Comparison of ENCODE assay signal across 12 cellular contexts in the genomic region with DNA sequence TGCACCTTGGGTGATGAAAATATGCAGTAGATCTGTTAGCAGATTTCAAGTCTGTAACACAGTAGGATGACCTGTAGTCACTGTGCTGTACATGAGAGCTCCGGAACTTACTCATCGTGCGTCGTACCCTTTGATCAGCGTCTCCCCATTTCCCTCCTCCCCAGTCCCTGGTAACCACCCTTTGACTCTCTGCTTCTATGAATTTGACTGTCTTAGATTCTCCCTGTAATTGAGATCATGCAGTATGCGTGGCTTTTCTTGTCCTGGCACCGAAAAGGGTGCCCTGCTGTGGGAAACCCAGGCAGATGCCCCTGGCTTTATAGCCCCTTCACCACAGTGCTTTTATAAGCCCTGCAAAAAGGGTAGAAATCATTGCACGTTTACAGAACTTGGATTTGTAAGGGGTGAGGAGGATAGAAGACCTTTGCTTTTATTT. TPM values are rescaled to one million over a fixed set of nuclear protein-coding genes. Genes with fewer than 3 reads are reported as not detected.
A peak's percentile ranks its signal among the peaks of the same experiment; 100 is the strongest.
DNase-seq lines count a peak whose midpoint lies in the region; ATAC-seq and TF ChIP-seq lines count a peak whose summit lies in the region.
"Had no signal": no experiment of that assay in that cellular context is flagged by ENCODE, and none has a peak within 500 bp of the region (broad histone marks: within the 10 kb centered on the region; RNA-seq: fewer than 3 reads in every experiment).

No MANE protein-coding gene starts in this region.

- no peaks in the 10 kb centered on the region for H3K27me3 Mint-ChIP-seq in CD4-positive, CD25-positive, alpha-beta regulatory T cell
- no peaks in the 10 kb centered on the region for H3K27me3 Mint-ChIP-seq in T-helper 2 cell treated with Interferon-gamma antibody and Interleukin-4, amounts not matched to agents 5 μg/mL and 100 μg/mL, for 36 hours (ENCODE audit: low read depth)
- no peaks in the 10 kb centered on the region for H3K27me3 Mint-ChIP-seq in activated naive CD8-positive, alpha-beta T cell treated with anti-CD3 and anti-CD28 coated beads, Interleukin-2, amount 10 ng/mL, durations not matched to agents 7 days and 5 days

- H3K36me3 ChIP-seq in CD4-positive, CD25-positive, alpha-beta regulatory T cell (ENCODE audit: control insufficient read depth, insufficient read depth, low read length): peaks cover 31% of the 10 kb centered on the region
- peaks cover 18% of the 10 kb centered on the region for H3K36me3 ChIP-seq in BE2C

- H3K27ac Mint-ChIP-seq in CD4-positive, CD25-positive, alpha-beta regulatory T cell: peak overlapping the region; percentile 90 to 95 (median 93)
- H3K27ac Mint-ChIP-seq in T-helper 2 cell treated with Interferon-gamma antibody and Interleukin-4, amounts not matched to agents 5 μg/mL and 100 μg/mL, for 36 hours: peak overlapping the region; percentile 88
- no peak overlapping the region for H3K27ac Mint-ChIP-seq in activated naive CD8-positive, alpha-beta T cell treated with anti-CD3 and anti-CD28 coated beads, Interleukin-2, amount 10 ng/mL, durations not matched to agents 7 days and 5 days

- H3K9me3 Mint-ChIP-seq in CD4-positive, CD25-positive, alpha-beta regulatory T cell: no peaks in the 10 kb centered on the region
- H3K9me3 Mint-ChIP-seq in T-helper 2 cell treated with Interferon-gamma antibody and Interleukin-4, amounts not matched to agents 5 μg/mL and 100 μg/mL, for 36 hours: peaks cover 5% of the 10 kb centered on the region
- no peaks in the 10 kb centered on the region for H3K9me3 Mint-ChIP-seq in activated naive CD8-positive, alpha-beta T cell treated with anti-CD3 and anti-CD28 coated beads, Interleukin-2, amount 10 ng/mL, durations not matched to agents 7 days and 5 days

- ATAC-seq in CD4-positive, CD25-positive, alpha-beta regulatory T cell (ENCODE audit: low read depth in 2 of 2): peak; percentile 93
- ATAC-seq in GM21737 (IDR thresholded peaks at IDR 0.05; ENCODE audit: unreplicated experiment): peak; percentile 39
- ATAC-seq in activated naive CD8-positive, alpha-beta T cell treated with anti-CD3 and anti-CD28 coated beads, Interleukin-2, amount 10 ng/mL, durations not matched to agents 7 days and 5 days (ENCODE audit: low read depth): peak; percentile 53

- H3K27me3 ChIP-seq in CD4-positive, CD25-positive, alpha-beta regulatory T cell (ENCODE audit: control insufficient read depth, insufficient read depth, low read length): no peaks in the 10 kb centered on the region
- H3K27me3 ChIP-seq in BE2C: no peaks in the 10 kb centered on the region
- H3K27me3 ChIP-seq: foreskin keratinocyte, upper lobe of right lung had no signal

- peak overlapping the region; percentile 1 to 79 (median 46) for H3K4me3 Mint-ChIP-seq in CD4-positive, CD25-positive, alpha-beta regulatory T cell
- H3K4me3 Mint-ChIP-seq in T-helper 2 cell treated with Interferon-gamma antibody and Interleukin-4, amounts not matched to agents 5 μg/mL and 100 μg/mL, for 36 hours: peak overlapping the region; percentile 76
- H3K4me3 Mint-ChIP-seq in activated naive CD8-positive, alpha-beta T cell treated with anti-CD3 and anti-CD28 coated beads, Interleukin-2, amount 10 ng/mL, durations not matched to agents 7 days and 5 days: no peak overlapping the region

- no peaks in the 10 kb centered on the region for H3K9me3 ChIP-seq in CD4-positive, CD25-positive, alpha-beta regulatory T cell (ENCODE audit: control insufficient read depth in 2 of 2, low read length in 2 of 2)
- H3K9me3 ChIP-seq in BE2C: no peaks in the 10 kb centered on the region
- H3K9me3 ChIP-seq: upper lobe of right lung had no signal

- peaks cover 21% of the 10 kb centered on the region for H3K36me3 Mint-ChIP-seq in CD4-positive, CD25-positive, alpha-beta regulatory T cell
- peaks cover 41% of the 10 kb centered on the region for H3K36me3 Mint-ChIP-seq in T-helper 2 cell treated with Interferon-gamma antibody and Interleukin-4, amounts not matched to agents 5 μg/mL and 100 μg/mL, for 36 hours (ENCODE audit: low read depth)
- peaks cover 42% of the 10 kb centered on the region for H3K36me3 Mint-ChIP-seq in activated naive CD8-positive, alpha-beta T cell treated with anti-CD3 and anti-CD28 coated beads, Interleukin-2, amount 10 ng/mL, durations not matched to agents 7 days and 5 days

- POLR2A ChIA-PET in activated naive CD8-positive, alpha-beta T cell treated with anti-CD3 and anti-CD28 coated beads, Interleukin-2, amount 10 ng/mL, durations not matched to agents 7 days and 5 days (lab: Charles Lee): interaction anchor here (0.5 to 3.7 kb wide), 3 partner anchors 80 to 291 kb away, joined by 3 to 32 read pairs (median 10); a partner anchor contains a TSS

- peak; percentile 62 to 92 (median 71) for DNase-seq in CD4-positive, CD25-positive, alpha-beta regulatory T cell
- peak; percentile 83 for DNase-seq in T-helper 2 cell treated with Interferon-gamma antibody and Interleukin-4, amounts not matched to agents 5 μg/mL and 100 μg/mL, for 36 hours (ENCODE audit: low spot score)
- no peak for DNase-seq in activated naive CD8-positive, alpha-beta T cell treated with anti-CD3 and anti-CD28 coated beads, Interleukin-2, amount 10 ng/mL, durations not matched to agents 7 days and 5 days
- DNase-seq in BE2C (no peak), DMS114 treated with DMSO at 0.1 percent for 48 hours (lab: John Stamatoyannopoulos, UW; ENCODE audit: unreplicated experiment) (no peak), NCI-H82 treated with DMSO at 0.1 percent for 48 hours (lab: John Stamatoyannopoulos, UW; ENCODE audit: unreplicated experiment) (no peak), NCI-H2029 treated with DMSO at 0.1 percent for 48 hours (lab: John Stamatoyannopoulos, UW) (no peak)
- DNase-seq: foreskin keratinocyte, NCI-H2081 treated with DMSO at 0.1 percent for 48 hours, upper lobe of right lung had no signal

- peaks cover 14 to 33% (median 28%) of the 10 kb centered on the region in 4 donors for H3K4me1 Mint-ChIP-seq in CD4-positive, CD25-positive, alpha-beta regulatory T cell
- peaks cover 79% of the 10 kb centered on the region for H3K4me1 Mint-ChIP-seq in T-helper 2 cell treated with Interferon-gamma antibody and Interleukin-4, amounts not matched to agents 5 μg/mL and 100 μg/mL, for 36 hours (ENCODE audit: low read depth)
- H3K4me1 Mint-ChIP-seq in activated naive CD8-positive, alpha-beta T cell treated with anti-CD3 and anti-CD28 coated beads, Interleukin-2, amount 10 ng/mL, durations not matched to agents 7 days and 5 days: peaks cover 49% of the 10 kb centered on the region

- TF ChIP-seq CTCF in BE2C (IDR thresholded peaks at IDR 0.05; ENCODE audit: low read depth, low read length): no peak

- peak overlapping the region; percentile 84 for H3K27ac ChIP-seq in CD4-positive, CD25-positive, alpha-beta regulatory T cell (ENCODE audit: insufficient read depth, low read length, poor library complexity, severe bottlenecking)
- H3K27ac ChIP-seq: foreskin keratinocyte, parathyroid adenoma, upper lobe of right lung had no signal

- H3K4me1 ChIP-seq in CD4-positive, CD25-positive, alpha-beta regulatory T cell (ENCODE audit: control insufficient read depth, insufficient read depth, low read length, poor library complexity, severe bottlenecking): peaks cover 23% of the 10 kb centered on the region
- H3K4me1 ChIP-seq in BE2C: peaks cover 6% of the 10 kb centered on the region; the same call in 1 of the 2 replicates

- H3K4me3 ChIP-seq in CD4-positive, CD25-positive, alpha-beta regulatory T cell (ENCODE audit: low read depth, low read length): peak overlapping the region; percentile 66
- no peak overlapping the region for H3K4me3 ChIP-seq in BE2C (ENCODE audit: low read depth, low read length)
- H3K4me3 ChIP-seq: upper lobe of right lung had no signal

RNA-seq across cellular contexts. Expression of a gene that starts 20.5 kb away (rescaled TPM):
- 38.9 TPM for total RNA-seq in CD4-positive, CD25-positive, alpha-beta regulatory T cell
- 10 to 100 TPM; 11.8 to 16.0 (median 12.1) TPM for polyA plus RNA-seq in CD4-positive, CD25-positive, alpha-beta regulatory T cell
- 10 to 100 TPM; 31.1 to 34.1 TPM for total RNA-seq in activated naive CD8-positive, alpha-beta T cell treated with anti-CD3 and anti-CD28 coated beads, Interleukin-2, amount 10 ng/mL, durations not matched to agents 7 days and 5 days
- 33.3 TPM for polyA plus RNA-seq in BE2C (2012; ENCODE audit: insufficient read depth, insufficient read length, low read depth)

RNA-seq across cellular contexts. Expression of a gene that starts 22.6 kb away (rescaled TPM):
- 15.7 TPM for total RNA-seq in CD4-positive, CD25-positive, alpha-beta regulatory T cell
- polyA plus RNA-seq in CD4-positive, CD25-positive, alpha-beta regulatory T cell: 10 to 100 TPM; 49.4 to 53.5 (median 51.8) TPM
- 10 to 100 TPM; 31.4 to 32.3 TPM for total RNA-seq in activated naive CD8-positive, alpha-beta T cell treated with anti-CD3 and anti-CD28 coated beads, Interleukin-2, amount 10 ng/mL, durations not matched to agents 7 days and 5 days
- 68.8 TPM for polyA plus RNA-seq in BE2C (2012; ENCODE audit: insufficient read depth, insufficient read length, low read depth)

Comparison
In these comparisons a context has a peak if more than half of its experiments do, and no peak if none do; other contexts are left out.
1. ATAC-seq: peak in every context shown above with its lines; median percentile 93 in CD4-positive, CD25-positive, alpha-beta regulatory T cell; 53 in activated naive CD8-positive, alpha-beta T cell treated with anti-CD3 and anti-CD28 coated beads, Interleukin-2, amount 10 ng/mL, durations not matched to agents 7 days and 5 days; 39 in GM21737.
2. DNase-seq: peak in CD4-positive, CD25-positive, alpha-beta regulatory T cell (3 of 3) and T-helper 2 cell treated with Interferon-gamma antibody and Interleukin-4, amounts not matched to agents 5 μg/mL and 100 μg/mL, for 36 hours (single experiment); none in activated naive CD8-positive, alpha-beta T cell treated with anti-CD3 and anti-CD28 coated beads, Interleukin-2, amount 10 ng/mL, durations not matched to agents 7 days and 5 days (single experiment), BE2C (single experiment), DMS114 treated with DMSO at 0.1 percent for 48 hours (single experiment), NCI-H82 treated with DMSO at 0.1 percent for 48 hours (single experiment) and NCI-H2029 treated with DMSO at 0.1 percent for 48 hours (single experiment).